Comparison of ENCODE assay signal across 33 cellular contexts in the genomic region with DNA sequence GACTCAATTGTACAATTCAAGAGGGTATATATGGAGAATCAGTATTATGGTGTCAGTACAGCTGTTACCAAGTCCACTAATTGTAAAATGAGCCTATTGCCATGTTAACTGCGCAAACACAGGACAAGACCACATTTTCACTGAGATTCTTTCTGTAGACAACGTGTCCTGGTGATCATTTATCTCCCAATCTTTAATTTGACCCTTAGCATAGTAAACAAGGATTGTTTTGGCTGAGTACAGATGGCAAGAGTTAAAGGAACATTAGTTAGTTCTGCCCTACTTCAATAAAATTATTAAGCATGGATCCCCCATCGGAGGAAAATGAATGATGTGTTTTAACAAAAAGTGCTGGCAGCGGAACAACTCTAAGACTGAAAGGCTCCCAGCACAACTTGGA. TPM values are rescaled to one million over a fixed set of nuclear protein-coding genes. Genes with fewer than 3 reads are reported as not detected.
"Had no signal": no experiment of that assay in that cellular context is flagged by ENCODE, and none has a peak within 500 bp of the region (broad histone marks: within the 10 kb centered on the region; RNA-seq: fewer than 3 reads in every experiment).

No MANE protein-coding gene starts in this region.

- H3K9ac ChIP-seq: neural progenitor cell, parathyroid adenoma had no signal

- H3K27ac Mint-ChIP-seq: natural killer cell; nephron; neural progenitor cell; progenitor cell of endocrine pancreas; stimulated activated memory B cell treated with anti-CD40 and anti-IgM and Interleukin-4, amounts not matched to agents 10 μg/mL and 1 μg/mL and 100 μg/mL, for 72 hours; stimulated activated naive CD8-positive, alpha-beta T cell treated with anti-CD3 and anti-CD28 coated beads, Interleukin-15, amount 100 ng/mL, for 72 hours had no signal

- H3K36me3 ChIP-seq: neural progenitor cell, ovary, spleen, thoracic aorta, thyroid gland, tibial nerve, upper lobe of left lung, vagina had no signal

- H3K27ac ChIP-seq: neural progenitor cell, ovary, parathyroid adenoma, psoas muscle, skin epidermis, spleen, thoracic aorta, thyroid gland, tibial nerve, upper lobe of left lung, vagina had no signal

- H3K4me3 ChIP-seq: neural progenitor cell, ovary, psoas muscle, skin epidermis, smooth muscle cell, spleen, thoracic aorta, thyroid gland, tibial nerve, upper lobe of left lung, vagina had no signal

- H3K9me3 ChIP-seq: ovary, psoas muscle, spleen, thoracic aorta, thyroid gland, tibial nerve, upper lobe of left lung, vagina had no signal

- ATAC-seq: natural killer cell; psoas muscle; right cardiac atrium; sciatic nerve; stimulated activated memory B cell treated with anti-CD40 and anti-IgM and Interleukin-4, amounts not matched to agents 10 μg/mL and 1 μg/mL and 100 μg/mL, for 72 hours; stimulated activated naive CD8-positive, alpha-beta T cell treated with anti-CD3 and anti-CD28 coated beads, Interleukin-15, amount 100 ng/mL, for 72 hours; stimulated activated naive CD8-positive, alpha-beta T cell treated with anti-CD3 and anti-CD28 coated beads, Interleukin-15, Interleukin-2, amounts not matched to agents 100 U/mL and 50 U/mL, for 24 hours had no signal

- H3K4me1 Mint-ChIP-seq: natural killer cell; nephron; neural progenitor cell; stimulated activated memory B cell treated with anti-CD40 and anti-IgM and Interleukin-4, amounts not matched to agents 10 μg/mL and 1 μg/mL and 100 μg/mL, for 72 hours; stimulated activated naive CD8-positive, alpha-beta T cell treated with anti-CD3 and anti-CD28 coated beads, Interleukin-15, amount 100 ng/mL, for 72 hours had no signal

- H3K36me3 Mint-ChIP-seq: natural killer cell; neural progenitor cell; stimulated activated memory B cell treated with anti-CD40 and anti-IgM and Interleukin-4, amounts not matched to agents 10 μg/mL and 1 μg/mL and 100 μg/mL, for 72 hours had no signal

- H3K4me3 Mint-ChIP-seq: natural killer cell; nephron; neural progenitor cell; stimulated activated memory B cell treated with anti-CD40 and anti-IgM and Interleukin-4, amounts not matched to agents 10 μg/mL and 1 μg/mL and 100 μg/mL, for 72 hours; stimulated activated naive CD8-positive, alpha-beta T cell treated with anti-CD3 and anti-CD28 coated beads, Interleukin-15, amount 100 ng/mL, for 72 hours had no signal

- H3K4me1 ChIP-seq: neural progenitor cell, parathyroid adenoma, psoas muscle, spleen, thyroid gland, tibial nerve, upper lobe of left lung, vagina had no signal

- DNase-seq: natural killer cell; occipital lobe; ovary; posterior cingulate gyrus; psoas muscle; right cardiac atrium; spleen; stimulated activated CD4-positive, alpha-beta T cell treated with anti-CD3 and anti-CD28 coated beads, Interleukin-12 subunit alpha, Interleukin-12 subunit beta, amount 100 ng/mL, for 4 hours; stimulated activated CD4-positive, alpha-beta T cell treated with anti-CD3 and anti-CD28 coated beads, Interleukin-1b, Interleukin-23, amount 100 ng/mL, for 48 hours; stimulated activated CD4-positive, alpha-beta T cell treated with anti-CD3 and anti-CD28 coated beads, Interleukin-4, amount 100 ng/mL, for 1 hour; stimulated activated CD4-positive, alpha-beta T cell treated with anti-CD3 and anti-CD28 coated beads, Interleukin-4, amount 100 ng/mL, for 4 hours; stimulated activated CD8-positive, alpha-beta memory T cell treated with anti-CD3 and anti-CD28 coated beads, Interleukin-4, amount 100 ng/mL, for 48 hours; stimulated activated naive CD4-positive, alpha-beta T cell; stimulated activated naive CD8-positive, alpha-beta T cell treated with anti-CD3 and anti-CD28 coated beads, Interleukin-15, amount 100 ng/mL, for 72 hours; stimulated activated naive CD8-positive, alpha-beta T cell treated with anti-CD3 and anti-CD28 coated beads, Interleukin-15, Interleukin-2, amounts not matched to agents 100 U/mL and 50 U/mL, for 24 hours; thyroid gland; trophoblast cell had no signal

- H3K27me3 Mint-ChIP-seq: progenitor cell of endocrine pancreas; stimulated activated memory B cell treated with anti-CD40 and anti-IgM and Interleukin-4, amounts not matched to agents 10 μg/mL and 1 μg/mL and 100 μg/mL, for 72 hours; stimulated activated naive CD8-positive, alpha-beta T cell treated with anti-CD3 and anti-CD28 coated beads, Interleukin-15, amount 100 ng/mL, for 72 hours had no signal

- H3K27me3 ChIP-seq: neural progenitor cell, ovary, spleen, thyroid gland, tibial nerve, upper lobe of left lung, vagina had no signal

- H3K9me3 Mint-ChIP-seq: nephron; neural progenitor cell; stimulated activated naive CD8-positive, alpha-beta T cell treated with anti-CD3 and anti-CD28 coated beads, Interleukin-15, amount 100 ng/mL, for 72 hours had no signal

RNA-seq across cellular contexts. Expression of a gene that starts 36.1 kb away (rescaled TPM):
- total RNA-seq: natural killer cell, occipital lobe, osteoblast, ovary, progenitor cell of endocrine pancreas, psoas muscle, renal cortical epithelial cell, right cardiac atrium, sciatic nerve, smooth muscle cell, spleen, temporal lobe, thoracic aorta, thyroid gland, tibial nerve, upper lobe of left lung, ureter, vagina had no signal
